In genomic region chr10:53140516-53140915, GRCh38 we compare ENCODE assay signal across 20 cellular contexts.
DNase-seq lines count a peak whose midpoint lies in the region; ATAC-seq and TF ChIP-seq lines count a peak whose summit lies in the region.
"Had no signal": no experiment of that assay in that cellular context is flagged by ENCODE, and none has a peak within 500 bp of the region (broad histone marks: within the 10 kb centered on the region; RNA-seq: fewer than 3 reads in every experiment).

No MANE protein-coding gene starts in this region.

- H3K27me3 ChIP-seq in BLaER1: no peaks in the 10 kb centered on the region
- no peaks in the 10 kb centered on the region for H3K27me3 ChIP-seq in H7 (ENCODE audit: control insufficient read depth, insufficient read depth, low read length)
- H3K27me3 ChIP-seq: esophagus squamous epithelium, pancreas, upper lobe of right lung had no signal

- H3K4me1 Mint-ChIP-seq in osteocyte (ENCODE audit: unreplicated experiment): no peaks in the 10 kb centered on the region
- H3K4me1 Mint-ChIP-seq: activated CD4-positive, alpha-beta T cell treated with anti-CD3 and anti-CD28 coated beads, Interleukin-2, amount 10 ng/mL, durations not matched to agents 24 days and 14 days; activated naive CD8-positive, alpha-beta T cell treated with anti-CD3 and anti-CD28 coated beads, Interleukin-2, amount 50 U/mL, for 24 hours; natural killer cell had no signal

- DNase-seq in OCI-M1 (lab: John Stamatoyannopoulos, UW): peak; percentile 14
- peak; percentile 7 to 76 for DNase-seq in cardiac fibroblast (ENCODE audit: low read depth in 2 of 2)
- peak; percentile 81 for DNase-seq in kidney tubule cell (ENCODE audit: low spot score)
- DNase-seq in left colon: no peak
- DNase-seq in H7: no peak
- no peak for DNase-seq in osteocyte (ENCODE audit: extremely low spot score, unreplicated experiment)
- DNase-seq: activated CD4-positive, alpha-beta T cell treated with anti-CD3 and anti-CD28 coated beads, Interleukin-2, amount 10 ng/mL, durations not matched to agents 24 days and 14 days; activated naive CD8-positive, alpha-beta T cell treated with anti-CD3 and anti-CD28 coated beads, Interleukin-2, amount 50 U/mL, for 24 hours; CD4-positive, CD25-positive, alpha-beta regulatory T cell; esophagus squamous epithelium; head of caudate nucleus; natural killer cell; NCI-H1930; NCI-H446; pancreas; RPMI8226; stimulated activated CD4-positive, alpha-beta T cell treated with anti-CD3 and anti-CD28 coated beads, Interleukin-4, amount 100 ng/mL, for 24 hours; upper lobe of right lung had no signal

- H3K4me3 ChIP-seq in BLaER1 (no peak overlapping the region), cardiac fibroblast (replicated peaks in 1 of 2; ENCODE audit: low read depth in 2 of 2, low read length in 2 of 2) (no peak overlapping the region), H7 (ENCODE audit: insufficient read depth, low read depth, low read length) (no peak overlapping the region)
- H3K4me3 ChIP-seq: esophagus squamous epithelium, pancreas, upper lobe of right lung had no signal

- TF ChIP-seq CTCF in cardiac fibroblast (IDR thresholded peaks at IDR 0.05; ENCODE audit: low read depth, low read length) (no peak), osteocyte (IDR thresholded peaks at IDR 0.05) (no peak)

- H3K4me2 ChIP-seq in BLaER1: peak overlapping the region; percentile 5; the same call in 1 of the 2 replicates

- H3K4me1 ChIP-seq in BLaER1: 0 out of 2 replicates have a peak, but pooled peaks cover 5% of the 10 kb centered on the region
- H3K4me1 ChIP-seq: esophagus squamous epithelium, pancreas, upper lobe of right lung had no signal

- H3K27me3 Mint-ChIP-seq in osteocyte (ENCODE audit: unreplicated experiment): peaks cover 4% of the 10 kb centered on the region
- H3K27me3 Mint-ChIP-seq: activated CD4-positive, alpha-beta T cell treated with anti-CD3 and anti-CD28 coated beads, Interleukin-2, amount 10 ng/mL, durations not matched to agents 24 days and 14 days; activated naive CD8-positive, alpha-beta T cell treated with anti-CD3 and anti-CD28 coated beads, Interleukin-2, amount 50 U/mL, for 24 hours; CD4-positive, CD25-positive, alpha-beta regulatory T cell had no signal

- no peaks in the 10 kb centered on the region for H3K9me3 Mint-ChIP-seq in osteocyte (ENCODE audit: unreplicated experiment)

- ATAC-seq in esophagus mucosa (no peak), left colon (no peak)
- ATAC-seq: activated naive CD8-positive, alpha-beta T cell treated with anti-CD3 and anti-CD28 coated beads, Interleukin-2, amount 50 U/mL, for 24 hours; natural killer cell; pancreas; upper lobe of right lung had no signal

- no peak overlapping the region for H3K4me3 Mint-ChIP-seq in osteocyte (ENCODE audit: unreplicated experiment)
- H3K4me3 Mint-ChIP-seq: activated CD4-positive, alpha-beta T cell treated with anti-CD3 and anti-CD28 coated beads, Interleukin-2, amount 10 ng/mL, durations not matched to agents 24 days and 14 days; activated naive CD8-positive, alpha-beta T cell treated with anti-CD3 and anti-CD28 coated beads, Interleukin-2, amount 50 U/mL, for 24 hours; natural killer cell had no signal

- no peak overlapping the region for H3K27ac ChIP-seq in BLaER1
- H3K27ac ChIP-seq: esophagus squamous epithelium, pancreas, upper lobe of right lung had no signal

- intact Hi-C loops in left colon (cut with DNase I, micrococcal nuclease): no loop called here

- H3K36me3 ChIP-seq in BLaER1 (no peaks in the 10 kb centered on the region), H7 (replicated peaks; ENCODE audit: control insufficient read depth, insufficient read depth, low read length) (no peaks in the 10 kb centered on the region)
- H3K36me3 ChIP-seq: esophagus squamous epithelium, pancreas, upper lobe of right lung had no signal

- no peaks in the 10 kb centered on the region for H3K36me3 Mint-ChIP-seq in osteocyte (ENCODE audit: unreplicated experiment)
- H3K36me3 Mint-ChIP-seq: CD4-positive, CD25-positive, alpha-beta regulatory T cell had no signal

- H3K27ac Mint-ChIP-seq in osteocyte (ENCODE audit: unreplicated experiment): no peak overlapping the region
- H3K27ac Mint-ChIP-seq: activated CD4-positive, alpha-beta T cell treated with anti-CD3 and anti-CD28 coated beads, Interleukin-2, amount 10 ng/mL, durations not matched to agents 24 days and 14 days; activated naive CD8-positive, alpha-beta T cell treated with anti-CD3 and anti-CD28 coated beads, Interleukin-2, amount 50 U/mL, for 24 hours; CD4-positive, CD25-positive, alpha-beta regulatory T cell; natural killer cell had no signal

- H3K9me3 ChIP-seq in BLaER1: no peaks in the 10 kb centered on the region
- H3K9me3 ChIP-seq: esophagus squamous epithelium, pancreas, upper lobe of right lung had no signal

- no peaks in the 10 kb centered on the region for H4K20me1 ChIP-seq in BLaER1

- no peak overlapping the region for H3K9ac ChIP-seq in BLaER1

Comparison
In these comparisons a context has a peak if more than half of its experiments do, and no peak if none do; other contexts are left out.
1. DNase-seq: peak in OCI-M1 (single experiment), cardiac fibroblast (2 of 2) and kidney tubule cell (single experiment); none in left colon (0 of 2), H7 (single experiment) and osteocyte (single experiment).